In genomic region chr9:119634036-119634435, GRCh38 we compare ENCODE assay signal across 7 cellular contexts.
"Had no signal": no experiment of that assay in that cellular context is flagged by ENCODE, and none has a peak within 500 bp of the region (broad histone marks: within the 10 kb centered on the region; RNA-seq: fewer than 3 reads in every experiment).

No MANE protein-coding gene starts in this region.

- ATAC-seq: HCT116, K562 had no signal

- DNase-seq: GM23248, GOT3, H7, HFFc6, IMR-90 had no signal

- H3K27ac Mint-ChIP-seq: HFFc6 had no signal

- H3K4me3 Mint-ChIP-seq: HFFc6 had no signal
